Comparison of ENCODE assay signal across 17 cellular contexts in the genomic region with DNA sequence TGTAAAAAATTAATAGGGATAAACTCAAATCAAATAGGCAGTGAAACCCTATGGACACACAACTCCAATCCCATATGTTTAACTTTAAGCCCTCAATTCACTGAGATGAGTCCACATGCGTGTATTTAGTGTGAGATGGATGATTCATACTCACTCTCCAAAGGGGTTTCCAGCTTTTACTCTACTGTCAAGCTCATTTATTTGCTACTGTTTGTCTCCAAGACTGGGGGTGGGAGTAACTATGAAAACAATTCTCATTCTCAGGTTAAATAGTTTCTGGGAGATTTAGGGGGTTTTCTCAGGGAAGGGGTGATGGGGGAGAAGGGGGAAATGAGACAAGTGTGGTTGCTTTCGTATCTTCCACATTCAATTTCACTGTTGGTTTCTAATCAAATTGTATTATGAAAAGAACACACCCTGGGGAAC. TPM values are rescaled to one million over a fixed set of nuclear protein-coding genes. Genes with fewer than 3 reads are reported as not detected.
DNase-seq lines count a peak whose midpoint lies in the region; ATAC-seq and TF ChIP-seq lines count a peak whose summit lies in the region.
"Had no signal": no experiment of that assay in that cellular context is flagged by ENCODE, and none has a peak within 500 bp of the region (broad histone marks: within the 10 kb centered on the region; RNA-seq: fewer than 3 reads in every experiment).

No MANE protein-coding gene starts in this region.

- H3K4me3 Mint-ChIP-seq in activated CD8-positive, alpha-beta memory T cell treated with anti-CD3 and anti-CD28 coated beads, Interleukin-2, amount 10 ng/mL, durations not matched to agents 7 days and 5 days = peak overlapping the region; percentile 30
- H3K4me3 Mint-ChIP-seq in stimulated activated memory B cell treated with anti-CD40 and anti-IgM and Interleukin-4, amounts not matched to agents 10 μg/mL and 1 μg/mL and 100 μg/mL, for 72 hours = peak overlapping the region; percentile 90

- CTCF ChIA-PET in activated CD8-positive, alpha-beta memory T cell treated with anti-CD3 and anti-CD28 coated beads, Interleukin-2, amount 10 ng/mL, durations not matched to agents 7 days and 5 days (lab: Charles Lee) = interaction anchor here (1.0 to 2.1 kb wide), 4 partner anchors 33 to 205 kb away, joined by 3 to 8 read pairs (median 5); no protein-coding TSS in a partner anchor

- peaks cover 48% of the 10 kb centered on the region for H3K4me1 Mint-ChIP-seq in activated CD8-positive, alpha-beta memory T cell treated with anti-CD3 and anti-CD28 coated beads, Interleukin-2, amount 10 ng/mL, durations not matched to agents 7 days and 5 days
- H3K4me1 Mint-ChIP-seq in stimulated activated memory B cell treated with anti-CD40 and anti-IgM and Interleukin-4, amounts not matched to agents 10 μg/mL and 1 μg/mL and 100 μg/mL, for 72 hours = peaks cover 39% of the 10 kb centered on the region

- no peaks in the 10 kb centered on the region for H3K9me3 Mint-ChIP-seq in activated CD8-positive, alpha-beta memory T cell treated with anti-CD3 and anti-CD28 coated beads, Interleukin-2, amount 10 ng/mL, durations not matched to agents 7 days and 5 days (ENCODE audit: low read depth)
- no peaks in the 10 kb centered on the region for H3K9me3 Mint-ChIP-seq in stimulated activated memory B cell treated with anti-CD40 and anti-IgM and Interleukin-4, amounts not matched to agents 10 μg/mL and 1 μg/mL and 100 μg/mL, for 72 hours

- TF ChIP-seq CTCF in dorsolateral prefrontal cortex (IDR thresholded peaks at IDR 0.05 in 54 of 56, conservative IDR thresholded peaks at IDR 0.05 in 2 of 56; ENCODE audit: low read depth in 1 of 56, partially characterized antibody in 56 of 56) = no peak

- H3K27me3 ChIP-seq in dorsolateral prefrontal cortex = no peaks in the 10 kb centered on the region
- H3K27me3 ChIP-seq: breast epithelium had no signal

- intact Hi-C loops in dorsolateral prefrontal cortex (cut with DNase I) = loop anchor here in 1 of 2 donors (2.0 kb wide), 1 partner anchor 22 kb away; a partner anchor contains a TSS

- no peak for DNase-seq in activated CD8-positive, alpha-beta memory T cell treated with anti-CD3 and anti-CD28 coated beads, Interleukin-2, amount 10 ng/mL, durations not matched to agents 7 days and 5 days
- DNase-seq in activated CD8-positive, alpha-beta memory T cell treated with anti-CD3 and anti-CD28 coated beads, Interleukin-2, amount 50 U/mL, for 4 hours = no peak
- DNase-seq in activated naive CD4-positive, alpha-beta T cell treated with anti-CD3 and anti-CD28 coated beads, Interleukin-2, amount 50 U/mL, for 16 hours = peak; percentile 17
- DNase-seq in HuH-7.5 (ENCODE audit: low spot score) = no peak
- DNase-seq in dorsolateral prefrontal cortex = no peak
- DNase-seq: H7; left ventricle myocardium superior; NCI-H1930; NCI-H510A treated with DMSO at 0.1 percent for 48 hours; stimulated activated CD8-positive, alpha-beta memory T cell treated with anti-CD3 and anti-CD28 coated beads, Interleukin-4, amount 100 ng/mL, for 48 hours had no signal

- H3K27ac ChIP-seq in dorsolateral prefrontal cortex = no peak overlapping the region
- H3K27ac ChIP-seq: A549, breast epithelium, VCaP had no signal

- H3K27ac Mint-ChIP-seq in activated CD8-positive, alpha-beta memory T cell treated with anti-CD3 and anti-CD28 coated beads, Interleukin-2, amount 10 ng/mL, durations not matched to agents 7 days and 5 days = peak overlapping the region; percentile 65
- peak overlapping the region; percentile 93 for H3K27ac Mint-ChIP-seq in stimulated activated memory B cell treated with anti-CD40 and anti-IgM and Interleukin-4, amounts not matched to agents 10 μg/mL and 1 μg/mL and 100 μg/mL, for 72 hours

- H3K36me3 Mint-ChIP-seq in activated CD8-positive, alpha-beta memory T cell treated with anti-CD3 and anti-CD28 coated beads, Interleukin-2, amount 10 ng/mL, durations not matched to agents 7 days and 5 days = peaks cover 53% of the 10 kb centered on the region
- peaks cover 41% of the 10 kb centered on the region for H3K36me3 Mint-ChIP-seq in stimulated activated memory B cell treated with anti-CD40 and anti-IgM and Interleukin-4, amounts not matched to agents 10 μg/mL and 1 μg/mL and 100 μg/mL, for 72 hours

- no peaks in the 10 kb centered on the region for H3K27me3 Mint-ChIP-seq in activated CD8-positive, alpha-beta memory T cell treated with anti-CD3 and anti-CD28 coated beads, Interleukin-2, amount 10 ng/mL, durations not matched to agents 7 days and 5 days
- H3K27me3 Mint-ChIP-seq in stimulated activated memory B cell treated with anti-CD40 and anti-IgM and Interleukin-4, amounts not matched to agents 10 μg/mL and 1 μg/mL and 100 μg/mL, for 72 hours = no peaks in the 10 kb centered on the region

- ATAC-seq in activated CD8-positive, alpha-beta memory T cell treated with anti-CD3 and anti-CD28 coated beads, Interleukin-2, amount 10 ng/mL, durations not matched to agents 7 days and 5 days = no peak
- ATAC-seq in HG02588 (IDR thresholded peaks at IDR 0.05; ENCODE audit: unreplicated experiment) (peak; percentile 34), HG03095 (IDR thresholded peaks at IDR 0.05; ENCODE audit: unreplicated experiment) (no peak)
- ATAC-seq in stimulated activated memory B cell treated with anti-CD40 and anti-IgM and Interleukin-4, amounts not matched to agents 10 μg/mL and 1 μg/mL and 100 μg/mL, for 72 hours = peak; percentile 57
- ATAC-seq: A549, left ventricle myocardium superior, SK-N-SH treated with all-trans-retinoic acid at 6 μM for 48 hours had no signal

- no peak overlapping the region for H3K4me3 ChIP-seq in dorsolateral prefrontal cortex
- H3K4me3 ChIP-seq: A549, breast epithelium had no signal

RNA-seq across cellular contexts. Expression of a gene that starts 2.7 kb away (rescaled TPM):
- 10 to 100 TPM; 51.0 to 61.4 TPM for total RNA-seq in activated CD8-positive, alpha-beta memory T cell treated with anti-CD3 and anti-CD28 coated beads, Interleukin-2, amount 10 ng/mL, durations not matched to agents 7 days and 5 days
- 10 to 100 TPM; 12.4 to 41.9 (median 21.6) TPM for total RNA-seq in dorsolateral prefrontal cortex

RNA-seq across cellular contexts. Expression of a gene that starts 22.6 kb away (rescaled TPM):
- 100 to 1,000 TPM; 179 to 211 TPM for total RNA-seq in activated CD8-positive, alpha-beta memory T cell treated with anti-CD3 and anti-CD28 coated beads, Interleukin-2, amount 10 ng/mL, durations not matched to agents 7 days and 5 days
- 100 to 1,000 TPM; 124 to 316 (median 225) TPM for total RNA-seq in dorsolateral prefrontal cortex

RNA-seq across cellular contexts. Expression of a gene that starts 40.4 kb away (rescaled TPM):
- 10 to 100 TPM; 13.3 to 16.7 TPM for total RNA-seq in activated CD8-positive, alpha-beta memory T cell treated with anti-CD3 and anti-CD28 coated beads, Interleukin-2, amount 10 ng/mL, durations not matched to agents 7 days and 5 days
- total RNA-seq in dorsolateral prefrontal cortex = 10 to 100 TPM; 27.3 to 87.8 (median 42.5) TPM

Comparison
In these comparisons a context has a peak if more than half of its experiments do, and no peak if none do; other contexts are left out.
1. ATAC-seq: peak in HG02588 (single experiment) and stimulated activated memory B cell treated with anti-CD40 and anti-IgM and Interleukin-4, amounts not matched to agents 10 μg/mL and 1 μg/mL and 100 μg/mL, for 72 hours (single experiment); none in activated CD8-positive, alpha-beta memory T cell treated with anti-CD3 and anti-CD28 coated beads, Interleukin-2, amount 10 ng/mL, durations not matched to agents 7 days and 5 days (single experiment) and HG03095 (single experiment).